ENCODE assay signal across 12 cellular contexts in genomic region chr22:33472462-33473344, GRCh38.
DNase-seq lines count a peak whose midpoint lies in the region; ATAC-seq and TF ChIP-seq lines count a peak whose summit lies in the region.
"Had no signal": no experiment of that assay in that cellular context is flagged by ENCODE, and none has a peak within 500 bp of the region (broad histone marks: within the 10 kb centered on the region; RNA-seq: fewer than 3 reads in every experiment).

No MANE protein-coding gene starts in this region.

- DNase-seq in GM10248 (ENCODE audit: extremely low spot score): peak; percentile 53
- DNase-seq in head of caudate nucleus: peak in 28 of 42 donors; percentile 5 to 77 (median 40)
- DNase-seq in NCI-H1092 treated with DMSO at 0.1 percent for 48 hours (lab: John Stamatoyannopoulos, UW): no peak
- no peak for DNase-seq in SW480 (ENCODE audit: low spot score)
- no peak for DNase-seq in NCI-H2227 treated with DMSO at 0.1 percent for 48 hours (lab: John Stamatoyannopoulos, UW)
- DNase-seq in CD4-positive, alpha-beta memory T cell: no peak
- DNase-seq: CD4-positive, CD25-positive, alpha-beta regulatory T cell; gastrocnemius medialis; NCI-H1092; OCI-M1 had no signal

- H3K9me3 ChIP-seq in CD4-positive, alpha-beta memory T cell (ENCODE audit: control insufficient read depth in 1 of 2, low read length in 2 of 2): peaks cover 0 to 4% of the 10 kb centered on the region in 2 donors
- H3K9me3 ChIP-seq: gastrocnemius medialis had no signal

- no peak overlapping the region for H3K4me3 Mint-ChIP-seq in CD4-positive, alpha-beta memory T cell
- H3K4me3 Mint-ChIP-seq: CD4-positive, CD25-positive, alpha-beta regulatory T cell had no signal

- H3K36me3 ChIP-seq in CD4-positive, alpha-beta memory T cell (ENCODE audit: insufficient read depth, low read length): no peaks in the 10 kb centered on the region
- H3K36me3 ChIP-seq: gastrocnemius medialis had no signal

- ATAC-seq in GM19463 (IDR thresholded peaks at IDR 0.05; ENCODE audit: unreplicated experiment) (peak; percentile 47), HG03108 (IDR thresholded peaks at IDR 0.05; ENCODE audit: unreplicated experiment) (peak; percentile 59)

- intact Hi-C loops in head of caudate nucleus (cut with DNase I): no loop called here
- intact Hi-C loops in CD4-positive, alpha-beta memory T cell (cut with micrococcal nuclease): no loop called here

- POLR2A ChIA-PET in GM10248 (lab: Yijun Ruan, JAX): interaction anchor here (0.8 kb wide), 1 partner anchor 375 kb away, joined by 3 read pairs; no protein-coding TSS in a partner anchor
- POLR2A ChIA-PET in CD4-positive, alpha-beta memory T cell (lab: Charles Lee; ENCODE audit: partially characterized antibody): no interaction called here

- no peak overlapping the region for H3K4me3 ChIP-seq in CD4-positive, alpha-beta memory T cell (ENCODE audit: low read length in 2 of 2)
- H3K4me3 ChIP-seq: gastrocnemius medialis had no signal

- H3K4me1 ChIP-seq in CD4-positive, alpha-beta memory T cell (ENCODE audit: insufficient read depth, low read length): no peaks in the 10 kb centered on the region

- TF ChIP-seq CTCF in GM10248 (IDR thresholded peaks at IDR 0.05; ENCODE audit: control extremely low read depth, extremely low read depth, low read depth, missing control alignments): no peak

- CTCF ChIA-PET in GM10248 (lab: Yijun Ruan, JAX): interaction anchor here (1.0 to 1.6 kb wide), 3 partner anchors 9 to 46 kb away, joined by 3 read pairs; no protein-coding TSS in a partner anchor
- CTCF ChIA-PET in CD4-positive, alpha-beta memory T cell (lab: Charles Lee; ENCODE audit: partially characterized antibody): no interaction called here

- H3K27me3 Mint-ChIP-seq in CD4-positive, alpha-beta memory T cell: no peaks in the 10 kb centered on the region
- H3K27me3 Mint-ChIP-seq: CD4-positive, CD25-positive, alpha-beta regulatory T cell had no signal

- H3K27ac ChIP-seq in CD4-positive, alpha-beta memory T cell (ENCODE audit: low read depth, low read length): no peak overlapping the region
- H3K27ac ChIP-seq: gastrocnemius medialis had no signal

- no peak overlapping the region for H3K27ac Mint-ChIP-seq in CD4-positive, alpha-beta memory T cell
- H3K27ac Mint-ChIP-seq: CD4-positive, CD25-positive, alpha-beta regulatory T cell had no signal

- H3K4me1 Mint-ChIP-seq in CD4-positive, alpha-beta memory T cell: no peaks in the 10 kb centered on the region
- H3K4me1 Mint-ChIP-seq: CD4-positive, CD25-positive, alpha-beta regulatory T cell had no signal

- no peaks in the 10 kb centered on the region for H3K36me3 Mint-ChIP-seq in CD4-positive, alpha-beta memory T cell
- H3K36me3 Mint-ChIP-seq: CD4-positive, CD25-positive, alpha-beta regulatory T cell had no signal

- no peaks in the 10 kb centered on the region for H3K27me3 ChIP-seq in CD4-positive, alpha-beta memory T cell (ENCODE audit: insufficient read depth, low read length)
- H3K27me3 ChIP-seq: gastrocnemius medialis had no signal

- H3K9me3 Mint-ChIP-seq in CD4-positive, alpha-beta memory T cell: peaks cover 0 to 16% (median 6%) of the 10 kb centered on the region in 8 donors

Comparison
In these comparisons a context has a peak if more than half of its experiments do, and no peak if none do; other contexts are left out.
1. DNase-seq: peak in GM10248 (single experiment) and head of caudate nucleus (28 of 42); none in NCI-H1092 treated with DMSO at 0.1 percent for 48 hours (single experiment), SW480 (single experiment), NCI-H2227 treated with DMSO at 0.1 percent for 48 hours (single experiment) and CD4-positive, alpha-beta memory T cell (0 of 5).